8 cellular contexts compared by ENCODE assay signal in the genomic region with DNA sequence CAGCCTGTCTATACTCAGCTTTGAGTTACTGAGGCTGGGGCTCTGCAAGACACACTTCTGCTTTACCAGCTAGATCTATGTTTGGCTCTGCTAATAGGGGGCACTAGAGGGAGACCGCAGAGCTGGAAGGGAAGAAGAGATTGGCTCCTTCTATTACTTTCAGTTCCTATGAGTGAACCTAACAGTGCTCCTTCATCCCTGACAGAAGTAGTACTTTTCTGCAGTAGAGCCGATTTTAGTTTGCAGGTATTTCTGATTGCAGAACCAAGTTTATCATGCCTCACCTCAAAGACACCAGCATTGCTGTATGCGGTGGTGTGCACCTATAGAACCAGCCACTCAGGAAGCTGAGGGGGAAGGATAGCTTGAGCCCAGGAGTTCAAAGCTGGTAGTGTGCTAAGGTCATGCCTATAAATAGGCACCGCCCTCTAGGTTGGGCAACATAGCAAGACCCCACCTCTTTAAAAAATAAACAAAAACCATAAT. TPM values are rescaled to one million over a fixed set of nuclear protein-coding genes. Genes with fewer than 3 reads are reported as not detected.
A peak's percentile ranks its signal among the peaks of the same experiment; 100 is the strongest.
DNase-seq lines count a peak whose midpoint lies in the region; ATAC-seq and TF ChIP-seq lines count a peak whose summit lies in the region.

No MANE protein-coding gene starts in this region.

- no peak for DNase-seq in activated T-cell treated with anti-CD3 and anti-CD28 coated beads, Interleukin-2, amount 50 U/mL, for 72 hours
- no peak for DNase-seq in activated T-cell treated with anti-CD3 and anti-CD28 coated beads, Interleukin-2, amount 50 U/mL, for 1 hour
- DNase-seq in Peyer's patch (peak in 2 of 3 donors; percentile 57 to 71), iPS-NIHi7 (ENCODE audit: extremely low spot score) (peak; percentile 31), dedifferentiated amniotic fluid mesenchymal stem cell (ENCODE audit: extremely low spot score) (no peak), NCI-H226 (no peak), NCI-H2171 (lab: John Stamatoyannopoulos, UW) (no peak)

- TF ChIP-seq CTCF in Peyer's patch (IDR thresholded peaks at IDR 0.05), result peak in 5 of 6 experiments; percentile 5 to 40 (median 22)

- H3K27me3 Mint-ChIP-seq in activated T-cell treated with anti-CD3 and anti-CD28 coated beads, Interleukin-2, amount 50 U/mL, for 72 hours (ENCODE audit: low read depth), result no peaks in the 10 kb centered on the region

- H3K36me3 ChIP-seq in Peyer's patch, result no peaks in the 10 kb centered on the region

- H3K4me1 Mint-ChIP-seq in activated T-cell treated with anti-CD3 and anti-CD28 coated beads, Interleukin-2, amount 50 U/mL, for 72 hours (ENCODE audit: low read depth), result peaks cover 16% of the 10 kb centered on the region

- no peaks in the 10 kb centered on the region for H3K27me3 ChIP-seq in Peyer's patch

- H3K9me3 Mint-ChIP-seq in activated T-cell treated with anti-CD3 and anti-CD28 coated beads, Interleukin-2, amount 50 U/mL, for 72 hours, result no peaks in the 10 kb centered on the region

- H3K27ac ChIP-seq in Peyer's patch, result peak overlapping the region in 1 of 4 donors; percentile 55

- peak; percentile 59 to 73 for ATAC-seq in activated T-cell treated with anti-CD3 and anti-CD28 coated beads, Interleukin-2, amount 50 U/mL, for 72 hours (replicated peaks in 1 of 2)
- ATAC-seq in HG02884 (IDR thresholded peaks at IDR 0.05; ENCODE audit: unreplicated experiment), result peak; percentile 78

- peak overlapping the region in 1 of 2 donors; percentile 49 for H3K4me3 Mint-ChIP-seq in activated T-cell treated with anti-CD3 and anti-CD28 coated beads, Interleukin-2, amount 50 U/mL, for 72 hours

- H3K9me3 ChIP-seq in Peyer's patch, result no peaks in the 10 kb centered on the region

- TF ChIP-seq POLR2A in Peyer's patch (IDR thresholded peaks at IDR 0.05), result no peak

- no peak overlapping the region for H3K4me3 ChIP-seq in Peyer's patch

- peaks cover 0 to 14% (median 5%) of the 10 kb centered on the region in 4 donors for H3K4me1 ChIP-seq in Peyer's patch

- no peak overlapping the region for H3K27ac Mint-ChIP-seq in activated T-cell treated with anti-CD3 and anti-CD28 coated beads, Interleukin-2, amount 50 U/mL, for 72 hours

- H3K36me3 Mint-ChIP-seq in activated T-cell treated with anti-CD3 and anti-CD28 coated beads, Interleukin-2, amount 50 U/mL, for 72 hours (ENCODE audit: insufficient read depth in 2 of 2), result no peaks in the 10 kb centered on the region

RNA-seq across cellular contexts. Expression of gene ZDHHC18, which starts 5.7 kb away (rescaled TPM):
- total RNA-seq in activated T-cell treated with anti-CD3 and anti-CD28 coated beads, Interleukin-2, amount 50 U/mL, for 72 hours, result 10 to 100 TPM; 64.4 to 80.2 TPM
- total RNA-seq in Peyer's patch, result 10 to 100 TPM; 12.4 to 40.3 (median 29.0) TPM

RNA-seq across cellular contexts. Expression of gene PIGV, which starts 33.1 kb away (rescaled TPM):
- 10 to 100 TPM; 19.4 to 20.0 TPM for total RNA-seq in activated T-cell treated with anti-CD3 and anti-CD28 coated beads, Interleukin-2, amount 50 U/mL, for 72 hours
- 10 to 100 TPM in 3 of 4 donors, 1 to 10 TPM in 1; 9.9 to 24.5 (median 18.1) TPM for total RNA-seq in Peyer's patch

RNA-seq across cellular contexts. Expression of gene SFN, which starts 42.1 kb away (rescaled TPM):
- total RNA-seq in activated T-cell treated with anti-CD3 and anti-CD28 coated beads, Interleukin-2, amount 50 U/mL, for 72 hours, result 1 to 10 TPM in 1 of 2 donors, under 1 TPM in 1; 0.86 to 2.2 TPM
- total RNA-seq in Peyer's patch, result 10 to 100 TPM; 19.8 to 66.6 (median 44.6) TPM

Comparison
In these comparisons a context has a peak if more than half of its experiments do, and no peak if none do; other contexts are left out.
1. DNase-seq: peak in Peyer's patch (2 of 3) and iPS-NIHi7 (single experiment); none in activated T-cell treated with anti-CD3 and anti-CD28 coated beads, Interleukin-2, amount 50 U/mL, for 72 hours (0 of 2), activated T-cell treated with anti-CD3 and anti-CD28 coated beads, Interleukin-2, amount 50 U/mL, for 1 hour (single experiment), dedifferentiated amniotic fluid mesenchymal stem cell (single experiment), NCI-H226 (single experiment) and NCI-H2171 (single experiment).
2. RNA of gene SFN, which starts 42.1 kb away (total RNA-seq): 19.8 to 66.6 TPM in Peyer's patch; 0.86 to 2.2 TPM in activated T-cell treated with anti-CD3 and anti-CD28 coated beads, Interleukin-2, amount 50 U/mL, for 72 hours; every median in the first group is over 4 times any median in the second.